Comparison of ENCODE assay signal across 8 cellular contexts in the genomic region with DNA sequence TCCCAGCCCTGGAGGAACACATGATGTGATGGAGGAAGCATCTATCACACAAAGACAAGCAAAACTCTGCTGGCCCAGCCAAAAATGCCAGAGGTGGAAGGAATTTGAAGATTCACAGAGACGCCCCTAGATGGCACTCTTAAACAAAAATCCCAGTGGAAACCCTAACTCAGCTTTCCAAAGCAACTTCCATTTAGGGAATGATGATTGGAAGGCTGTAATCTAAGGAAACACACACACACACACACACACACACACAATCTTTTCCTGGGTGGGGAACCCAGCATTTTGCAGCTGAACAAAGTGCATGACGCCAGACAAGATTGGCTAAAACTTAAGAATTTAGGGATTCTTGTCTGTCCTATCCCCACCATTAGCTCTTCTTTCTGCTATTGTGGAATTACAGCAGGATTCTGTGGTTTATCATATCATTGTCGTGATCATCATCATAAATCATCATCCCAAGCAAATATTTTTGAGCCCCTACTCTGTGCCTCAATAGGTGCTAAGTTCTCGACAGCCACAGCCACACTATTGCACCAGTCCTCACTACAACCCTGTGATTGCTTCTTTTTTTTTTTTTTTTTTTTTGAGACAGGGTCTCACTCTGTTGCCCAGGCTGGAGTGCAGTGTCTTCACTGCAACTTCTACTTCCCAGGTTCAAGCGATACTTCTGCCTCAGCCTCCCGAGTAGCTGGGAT. TPM values are rescaled to one million over a fixed set of nuclear protein-coding genes. Genes with fewer than 3 reads are reported as not detected.
DNase-seq lines count a peak whose midpoint lies in the region; ATAC-seq, FAIRE-seq and TF ChIP-seq lines count a peak whose summit lies in the region.

No MANE protein-coding gene starts in this region.

- TF ChIP-seq CTCF in AG10803 (conservative IDR thresholded peaks at IDR 0.05; ENCODE audit: low read length), result peak; percentile 83

- no peak for ATAC-seq in activated T-helper 17 cell treated with anti-CD3 and anti-CD28 coated beads, Interleukin-2, amount 50 U/mL, for 72 hours (replicated peaks)
- ATAC-seq in left cardiac atrium, result peak; percentile 17 to 22
- ATAC-seq in GM18520 (IDR thresholded peaks at IDR 0.05; ENCODE audit: unreplicated experiment), result no peak

- intact Hi-C loops in left cardiac atrium (cut with DNase I), result no loop called here

- no peak overlapping the region for H3K4me3 ChIP-seq in AG10803 (ENCODE audit: low read length)

- peaks cover 11% of the 10 kb centered on the region for H3K36me3 Mint-ChIP-seq in activated T-helper 17 cell treated with anti-CD3 and anti-CD28 coated beads, Interleukin-2, amount 50 U/mL, for 72 hours (ENCODE audit: low read depth)

- H3K4me1 Mint-ChIP-seq in activated T-helper 17 cell treated with anti-CD3 and anti-CD28 coated beads, Interleukin-2, amount 50 U/mL, for 72 hours, result peaks cover 6% of the 10 kb centered on the region

- no peak for TF ChIP-seq POLR2A in GM12892 (IDR thresholded peaks at IDR 0.05; ENCODE audit: low read depth, low read length)

- no peaks in the 10 kb centered on the region for H3K27me3 Mint-ChIP-seq in activated T-helper 17 cell treated with anti-CD3 and anti-CD28 coated beads, Interleukin-2, amount 50 U/mL, for 72 hours

- peak; percentile 5 for FAIRE-seq in GM12892 (lab: Jason Lieb, UNC)

- peak; percentile 81 for DNase-seq in AG10803 (ENCODE audit: low read depth)
- peak; percentile 28 for DNase-seq in GM12892 (ENCODE audit: insufficient read length)
- peak; percentile 60 for DNase-seq in NCI-H2171 treated with DMSO at 0.1 percent for 48 hours (lab: John Stamatoyannopoulos, UW)
- DNase-seq in left cardiac atrium, result peak; percentile 26
- DNase-seq in putamen (ENCODE audit: low spot score), result peak; percentile 54
- no peak for DNase-seq in activated effector memory CD4-positive, alpha-beta T cell treated with anti-CD3 and anti-CD28 coated beads, Interleukin-2, amount 50 U/mL, for 16 hours

- H3K9me3 Mint-ChIP-seq in activated T-helper 17 cell treated with anti-CD3 and anti-CD28 coated beads, Interleukin-2, amount 50 U/mL, for 72 hours, result no peaks in the 10 kb centered on the region

- peak overlapping the region; percentile 90 for H3K4me3 Mint-ChIP-seq in activated T-helper 17 cell treated with anti-CD3 and anti-CD28 coated beads, Interleukin-2, amount 50 U/mL, for 72 hours

- H3K27ac Mint-ChIP-seq in activated T-helper 17 cell treated with anti-CD3 and anti-CD28 coated beads, Interleukin-2, amount 50 U/mL, for 72 hours, result no peak overlapping the region

RNA-seq across cellular contexts. Expression of a gene that starts 1.6 kb away (rescaled TPM):
- 9.7 TPM for polyA plus RNA-seq in GM12892 (2012; ENCODE audit: missing spikeins)
- 10 to 100 TPM; 13.3 to 15.8 TPM for total RNA-seq in activated T-helper 17 cell treated with anti-CD3 and anti-CD28 coated beads, Interleukin-2, amount 50 U/mL, for 72 hours
- total RNA-seq in left cardiac atrium, result 10 to 100 TPM; 36.4 to 58.5 TPM

RNA-seq across cellular contexts. Expression of a gene that starts 6.3 kb away (rescaled TPM):
- polyA plus RNA-seq in GM12892 (2012; ENCODE audit: missing spikeins), result 0.02 TPM
- total RNA-seq in activated T-helper 17 cell treated with anti-CD3 and anti-CD28 coated beads, Interleukin-2, amount 50 U/mL, for 72 hours, result under 1 TPM; 0.11 TPM
- under 1 TPM in 1 of 2 donors, not detected in 1; 0.21 TPM for total RNA-seq in left cardiac atrium

RNA-seq across cellular contexts. Expression of a gene that starts 54.5 kb away (rescaled TPM):
- polyA plus RNA-seq in GM12892 (2012; ENCODE audit: missing spikeins), result not detected
- not detected for total RNA-seq in activated T-helper 17 cell treated with anti-CD3 and anti-CD28 coated beads, Interleukin-2, amount 50 U/mL, for 72 hours
- total RNA-seq in left cardiac atrium, result not detected

Comparison
In these comparisons a context has a peak if more than half of its experiments do, and no peak if none do; other contexts are left out.
1. ATAC-seq: peak in left cardiac atrium (2 of 2); none in activated T-helper 17 cell treated with anti-CD3 and anti-CD28 coated beads, Interleukin-2, amount 50 U/mL, for 72 hours (single experiment) and GM18520 (single experiment).